ENCODE assay signal across 15 cellular contexts in genomic region chr20:34084227-34084923, GRCh38. TPM values are rescaled to one million over a fixed set of nuclear protein-coding genes. Genes with fewer than 3 reads are reported as not detected.
DNase-seq lines count a peak whose midpoint lies in the region; ATAC-seq and TF ChIP-seq lines count a peak whose summit lies in the region.
"Had no signal": no experiment of that assay in that cellular context is flagged by ENCODE, and none has a peak within 500 bp of the region (broad histone marks: within the 10 kb centered on the region; RNA-seq: fewer than 3 reads in every experiment).

No MANE protein-coding gene starts in this region.

- DNase-seq in activated naive CD4-positive, alpha-beta T cell treated with anti-CD3 and anti-CD28 coated beads, Interleukin-2, amount 10 ng/mL, durations not matched to agents 7 days and 5 days = no peak
- DNase-seq in activated naive CD4-positive, alpha-beta T cell (lab: John Stamatoyannopoulos, UW) = no peak
- no peak for DNase-seq in HFFc6
- DNase-seq in activated naive CD8-positive, alpha-beta T cell treated with anti-CD3 and anti-CD28 coated beads, Interleukin-2, amount 10 ng/mL, durations not matched to agents 7 days and 5 days = no peak
- DNase-seq in gastrocnemius medialis = peak in 1 of 2 donors; percentile 40
- no peak for DNase-seq in posterior cingulate gyrus
- no peak for DNase-seq in AG20443 (ENCODE audit: low spot score)
- DNase-seq: activated T-cell treated with anti-CD3 and anti-CD28 coated beads, Interleukin-2, amount 50 U/mL, for 72 hours; cerebellar nuclear complex; IMR-90; NCI-H187 treated with DMSO at 0.1 percent for 48 hours; stimulated activated CD8-positive, alpha-beta memory T cell treated with anti-CD3 and anti-CD28 coated beads, Interleukin-4, amount 100 ng/mL, for 48 hours; T1000 had no signal

- no peak overlapping the region for H3K4me3 ChIP-seq in gastrocnemius medialis

- CTCF ChIA-PET in activated naive CD4-positive, alpha-beta T cell treated with anti-CD3 and anti-CD28 coated beads, Interleukin-2, amount 10 ng/mL, durations not matched to agents 7 days and 5 days (lab: Charles Lee) = no interaction called here

- TF ChIP-seq POLR2A in gastrocnemius medialis (IDR thresholded peaks at IDR 0.05) = no peak

- peak overlapping the region; percentile 26 to 74 (median 64) for H3K27ac ChIP-seq in gastrocnemius medialis
- H3K27ac ChIP-seq: C4-2B had no signal

- no peak for ATAC-seq in activated naive CD8-positive, alpha-beta T cell treated with anti-CD3 and anti-CD28 coated beads, Interleukin-2, amount 10 ng/mL, durations not matched to agents 7 days and 5 days (ENCODE audit: low read depth)
- ATAC-seq in gastrocnemius medialis (peak; percentile 59 to 69), GM19463 (IDR thresholded peaks at IDR 0.05; ENCODE audit: unreplicated experiment) (no peak)

- no peaks in the 10 kb centered on the region for H3K4me1 Mint-ChIP-seq in activated naive CD4-positive, alpha-beta T cell treated with anti-CD3 and anti-CD28 coated beads, Interleukin-2, amount 10 ng/mL, durations not matched to agents 7 days and 5 days
- H3K4me1 Mint-ChIP-seq in HFFc6 (ENCODE audit: low read depth) = no peaks in the 10 kb centered on the region; the same call in 1 of the 2 replicates
- H3K4me1 Mint-ChIP-seq in activated naive CD8-positive, alpha-beta T cell treated with anti-CD3 and anti-CD28 coated beads, Interleukin-2, amount 10 ng/mL, durations not matched to agents 7 days and 5 days = peaks cover 9% of the 10 kb centered on the region

- POLR2A ChIA-PET in activated naive CD8-positive, alpha-beta T cell treated with anti-CD3 and anti-CD28 coated beads, Interleukin-2, amount 10 ng/mL, durations not matched to agents 7 days and 5 days (lab: Charles Lee) = no interaction called here

- H3K36me3 Mint-ChIP-seq in activated naive CD4-positive, alpha-beta T cell treated with anti-CD3 and anti-CD28 coated beads, Interleukin-2, amount 10 ng/mL, durations not matched to agents 7 days and 5 days = peaks cover 61% of the 10 kb centered on the region
- H3K36me3 Mint-ChIP-seq in HFFc6 (ENCODE audit: low read depth) = peaks cover 43% of the 10 kb centered on the region
- peaks cover 17% of the 10 kb centered on the region for H3K36me3 Mint-ChIP-seq in activated naive CD8-positive, alpha-beta T cell treated with anti-CD3 and anti-CD28 coated beads, Interleukin-2, amount 10 ng/mL, durations not matched to agents 7 days and 5 days

- H3K27me3 Mint-ChIP-seq in activated naive CD4-positive, alpha-beta T cell treated with anti-CD3 and anti-CD28 coated beads, Interleukin-2, amount 10 ng/mL, durations not matched to agents 7 days and 5 days = no peaks in the 10 kb centered on the region
- peaks cover 7% of the 10 kb centered on the region for H3K27me3 Mint-ChIP-seq in HFFc6 (ENCODE audit: insufficient read depth)
- H3K27me3 Mint-ChIP-seq in activated naive CD8-positive, alpha-beta T cell treated with anti-CD3 and anti-CD28 coated beads, Interleukin-2, amount 10 ng/mL, durations not matched to agents 7 days and 5 days = no peaks in the 10 kb centered on the region

- no peaks in the 10 kb centered on the region for H3K9me3 Mint-ChIP-seq in activated naive CD4-positive, alpha-beta T cell treated with anti-CD3 and anti-CD28 coated beads, Interleukin-2, amount 10 ng/mL, durations not matched to agents 7 days and 5 days
- H3K9me3 Mint-ChIP-seq in HFFc6 = no peaks in the 10 kb centered on the region
- no peaks in the 10 kb centered on the region for H3K9me3 Mint-ChIP-seq in activated naive CD8-positive, alpha-beta T cell treated with anti-CD3 and anti-CD28 coated beads, Interleukin-2, amount 10 ng/mL, durations not matched to agents 7 days and 5 days
- H3K9me3 Mint-ChIP-seq: activated T-cell treated with anti-CD3 and anti-CD28 coated beads, Interleukin-2, amount 50 U/mL, for 72 hours had no signal

- TF ChIP-seq CTCF in HFFc6 (IDR thresholded peaks at IDR 0.05) (no peak), gastrocnemius medialis (IDR thresholded peaks at IDR 0.05 in 4 of 5, conservative IDR thresholded peaks at IDR 0.05 in 1 of 5) (no peak)

- in situ Hi-C loops in gastrocnemius medialis (cut with MboI; ENCODE audit: low sequenced_read_pairs in 4 of 4) = loop anchor here in 1 of 4 donors (10.0 kb wide), 1 partner anchor 90 kb away; the partner anchor contains the start of gene RALY

- peak overlapping the region; percentile 29 for H3K27ac Mint-ChIP-seq in activated naive CD4-positive, alpha-beta T cell treated with anti-CD3 and anti-CD28 coated beads, Interleukin-2, amount 10 ng/mL, durations not matched to agents 7 days and 5 days
- peak overlapping the region; percentile 52 for H3K27ac Mint-ChIP-seq in HFFc6
- H3K27ac Mint-ChIP-seq in activated naive CD8-positive, alpha-beta T cell treated with anti-CD3 and anti-CD28 coated beads, Interleukin-2, amount 10 ng/mL, durations not matched to agents 7 days and 5 days = peak overlapping the region; percentile 8

- H3K27me3 ChIP-seq in gastrocnemius medialis = no peaks in the 10 kb centered on the region

- intact Hi-C loops in gastrocnemius medialis (cut with DNase I; ENCODE audit: low total_unique reads) (no loop called here), posterior cingulate gyrus (cut with DNase I) (no loop called here)

- no peak overlapping the region for H3K4me3 Mint-ChIP-seq in activated naive CD4-positive, alpha-beta T cell treated with anti-CD3 and anti-CD28 coated beads, Interleukin-2, amount 10 ng/mL, durations not matched to agents 7 days and 5 days
- H3K4me3 Mint-ChIP-seq in HFFc6 = no peak overlapping the region
- H3K4me3 Mint-ChIP-seq in activated naive CD8-positive, alpha-beta T cell treated with anti-CD3 and anti-CD28 coated beads, Interleukin-2, amount 10 ng/mL, durations not matched to agents 7 days and 5 days = no peak overlapping the region
- H3K4me3 Mint-ChIP-seq: activated T-cell treated with anti-CD3 and anti-CD28 coated beads, Interleukin-2, amount 50 U/mL, for 72 hours had no signal

- H3K4me1 ChIP-seq in gastrocnemius medialis = peaks cover 19 to 23% of the 10 kb centered on the region in 2 donors

- H3K36me3 ChIP-seq in gastrocnemius medialis = peaks cover 0 to 55% of the 10 kb centered on the region in 2 donors

- no peaks in the 10 kb centered on the region for H3K9me3 ChIP-seq in gastrocnemius medialis

RNA-seq across cellular contexts. Expression of gene EIF2S2, which starts 27.7 kb away (rescaled TPM):
- 100 to 1,000 TPM in 1 of 6 experiments, 10 to 100 TPM in 5; 85.7 to 101 (median 94.5) TPM for total RNA-seq in HFFc6 (2021; fragmentation: NEBNext Ultra II Directional; extraction: Animal tissue kit (Norgen Biotek cat#: 25700))
- 10 to 100 TPM; 82.4 to 85.0 TPM for total RNA-seq in activated naive CD8-positive, alpha-beta T cell treated with anti-CD3 and anti-CD28 coated beads, Interleukin-2, amount 10 ng/mL, durations not matched to agents 7 days and 5 days
- 10 to 100 TPM; 79.0 to 85.2 (median 83.9) TPM for total RNA-seq in gastrocnemius medialis

Comparison
In these comparisons a context has a peak if more than half of its experiments do, and no peak if none do; other contexts are left out.
1. ATAC-seq: peak in gastrocnemius medialis (2 of 2); none in activated naive CD8-positive, alpha-beta T cell treated with anti-CD3 and anti-CD28 coated beads, Interleukin-2, amount 10 ng/mL, durations not matched to agents 7 days and 5 days (single experiment) and GM19463 (single experiment).
2. Peak in every context shown above with its lines, with median percentiles within 50 percentile points of each other: H3K27ac Mint-ChIP-seq.